In genomic region chr9:38356851-38357250, GRCh38 we compare ENCODE assay signal across 30 cellular contexts.
"Had no signal": no experiment of that assay in that cellular context is flagged by ENCODE, and none has a peak within 500 bp of the region (broad histone marks: within the 10 kb centered on the region; RNA-seq: fewer than 3 reads in every experiment).

No MANE protein-coding gene starts in this region.

- H3K36me3 ChIP-seq: ascending aorta, cardiac muscle cell had no signal

- H3K4me3 ChIP-seq: ascending aorta, cardiac muscle cell had no signal

- H3K27ac ChIP-seq: ascending aorta, cardiac muscle cell had no signal

- H3K27me3 ChIP-seq: ascending aorta, cardiac muscle cell had no signal

- H3K9me3 ChIP-seq: ascending aorta had no signal

- FAIRE-seq: bronchial epithelial cell, TTC549 had no signal

- ATAC-seq: activated CD8-positive, alpha-beta T cell treated with anti-CD3 and anti-CD28 coated beads for 36 hours; activated naive CD8-positive, alpha-beta T cell treated with anti-CD3 and anti-CD28 coated beads, Interleukin-2, amount 50 U/mL, for 24 hours; activated T-cell treated with anti-CD3 and anti-CD28 coated beads, Interleukin-2, amount 50 U/mL, for 4 hours; activated T-cell treated with anti-CD3 and anti-CD28 coated beads, Interleukin-2, amount 50 U/mL, for 72 hours; activated T-helper 17 cell treated with anti-CD3 and anti-CD28 coated beads, Interleukin-2, amount 50 U/mL, for 72 hours had no signal

- DNase-seq: activated B cell treated with CpG ODN at 0.5 μM for 24 hours; activated CD4-positive, alpha-beta memory T cell treated with anti-CD3 and anti-CD28 coated beads for 36 hours; activated CD4-positive, alpha-beta T cell treated with anti-CD3 and anti-CD28 coated beads for 4 hours; activated CD4-positive, alpha-beta T cell treated with anti-CD3 and anti-CD28 coated beads, Interleukin-2, amount 10 ng/mL, durations not matched to agents 24 days and 14 days; activated CD4-positive, alpha-beta T cell treated with anti-CD3 and anti-CD28 coated beads, Interleukin-2, amount 50 U/mL, for 1 hour; activated CD4-positive, alpha-beta T cell treated with anti-CD3 and anti-CD28 coated beads, Interleukin-2, amount 50 U/mL, for 4 hours; activated CD4-positive, CD25-positive, alpha-beta regulatory T cell treated with anti-CD3 and anti-CD28 coated beads, Interleukin-2, amount 50 U/mL, for 72 hours; activated CD8-positive, alpha-beta memory T cell treated with anti-CD3 and anti-CD28 coated beads, Interleukin-2, amount 50 U/mL, for 4 hours; activated CD8-positive, alpha-beta T cell treated with anti-CD3 and anti-CD28 coated beads for 36 hours; activated gamma-delta T cell treated with Interleukin-2 at 50 U/mL for 16 hours; activated naive CD4-positive, alpha-beta T cell; activated naive CD4-positive, alpha-beta T cell treated with anti-CD3 and anti-CD28 coated beads for 36 hours; activated naive CD8-positive, alpha-beta T cell treated with anti-CD3 and anti-CD28 coated beads, Interleukin-2, amount 10 ng/mL, durations not matched to agents 7 days and 5 days; activated naive CD8-positive, alpha-beta T cell treated with anti-CD3 and anti-CD28 coated beads, Interleukin-2, amount 50 U/mL, for 24 hours; activated T-cell treated with anti-CD3 and anti-CD28 coated beads for 4 hours; activated T-cell treated with anti-CD3 and anti-CD28 coated beads, Interleukin-2, amount 50 U/mL, for 1 hour; activated T-cell treated with anti-CD3 and anti-CD28 coated beads, Interleukin-2, amount 50 U/mL, for 4 hours; activated T-cell treated with anti-CD3 and anti-CD28 coated beads, Interleukin-2, amount 50 U/mL, for 72 hours; amygdala; anterior cingulate cortex; caudate nucleus; cerebellar nuclear complex; T-helper 1 cell; T-helper 2 cell; T-helper 9 cell had no signal

- H3K4me1 ChIP-seq: ascending aorta had no signal
